In genomic region chr12:104223599-104224168, GRCh38 we compare ENCODE assay signal across 19 cellular contexts. TPM values are rescaled to one million over a fixed set of nuclear protein-coding genes. Genes with fewer than 3 reads are reported as not detected.
DNase-seq lines count a peak whose midpoint lies in the region; TF ChIP-seq lines count a peak whose summit lies in the region.
"Had no signal": no experiment of that assay in that cellular context is flagged by ENCODE, and none has a peak within 500 bp of the region (broad histone marks: within the 10 kb centered on the region; RNA-seq: fewer than 3 reads in every experiment).

No MANE protein-coding gene starts in this region.

- peaks cover 2% of the 10 kb centered on the region for H3K4me1 ChIP-seq in HEK293 (ENCODE audit: control insufficient read depth, insufficient read depth, low read length)
- H3K4me1 ChIP-seq in ovary (ENCODE audit: insufficient read depth) = peaks cover 5% of the 10 kb centered on the region

- 76 to 93% (median 86%) methylated on average over 3 of the region's 3 CpGs for WGBS in ovary, 3 donors

- intact Hi-C loops in ovary (cut with DNase I) = no loop called here

- TF ChIP-seq CTCF in HEK293 (tag by site-specific recombination; IDR thresholded peaks at IDR 0.05) (no peak), ovary (IDR thresholded peaks at IDR 0.05) (no peak)

- CTCF ChIA-PET in HEK293 (lab: Yijun Ruan, JAX) = interaction anchor here (1.0 to 1.3 kb wide), 3 partner anchors 22 to 64 kb away, joined by 3 to 4 read pairs (median 3); no protein-coding TSS in a partner anchor

- POLR2A ChIA-PET in HEK293 (lab: Yijun Ruan, JAX) = interaction anchor here (6.1 kb wide), 1 partner anchor 64 kb away, joined by 59 read pairs; no protein-coding TSS in a partner anchor

- H3K4me3 ChIP-seq in HEK293 (ENCODE audit: low read depth, low read length) (no peak overlapping the region), ovary (no peak overlapping the region)
- H3K4me3 ChIP-seq: suprapubic skin had no signal

- no peak for TF ChIP-seq EP300 in ovary (IDR thresholded peaks at IDR 0.05)

- H3K27ac ChIP-seq in HEK293 (ENCODE audit: extremely low read depth, low read depth, low read length) = no peak overlapping the region
- H3K27ac ChIP-seq in ovary = no peak overlapping the region
- H3K27ac ChIP-seq: HL-60, suprapubic skin had no signal

- H3K9me3 ChIP-seq in HEK293 (ENCODE audit: control insufficient read depth, insufficient read depth, low read depth, low read length) (no peaks in the 10 kb centered on the region), ovary (no peaks in the 10 kb centered on the region)
- H3K9me3 ChIP-seq: suprapubic skin had no signal

- DNase-seq in DMS53 (lab: John Stamatoyannopoulos, UW) (peak; percentile 35), cerebellar cortex (ENCODE audit: low spot score) (peak; percentile 37), renal cortical epithelial cell (ENCODE audit: low read depth) (peak; percentile 71), ovary (no peak), cortex of kidney (lab: John Stamatoyannopoulos, UW) (no peak), NCI-H1105 (lab: John Stamatoyannopoulos, UW) (no peak)
- DNase-seq: activated CD4-positive, alpha-beta memory T cell treated with anti-CD3 and anti-CD28 coated beads for 36 hours; activated CD4-positive, CD25-positive, alpha-beta regulatory T cell; caudate nucleus; CD8-positive, alpha-beta memory T cell; foreskin melanocyte; mesendoderm; naive thymus-derived CD4-positive, alpha-beta T cell; NCI-H1436 treated with DMSO at 0.1 percent for 48 hours; NCI-H2227 treated with DMSO at 0.1 percent for 48 hours; T-helper 9 cell had no signal

- TF ChIP-seq POLR2A in ovary (IDR thresholded peaks at IDR 0.05) = no peak

- no peaks in the 10 kb centered on the region for H3K27me3 ChIP-seq in ovary
- H3K27me3 ChIP-seq: suprapubic skin had no signal

- no peaks in the 10 kb centered on the region for H3K36me3 ChIP-seq in HEK293 (ENCODE audit: control insufficient read depth in 2 of 2, insufficient read depth in 1 of 2, low read length in 2 of 2)
- no peaks in the 10 kb centered on the region for H3K36me3 ChIP-seq in ovary
- H3K36me3 ChIP-seq: suprapubic skin had no signal

TF ChIP-seq in HEK293, 187 proteins besides CTCF, POLR2A, EP300 and RAD21:
- TF ChIP-seq ZNF560 (tag by site-specific recombination; IDR thresholded peaks at IDR 0.05; ENCODE audit: borderline replicate concordance) (no peak), ZFHX2 (tag by site-specific recombination; conservative IDR thresholded peaks at IDR 0.05) (peak; percentile 78), EGR2 (tag by site-specific recombination; IDR thresholded peaks at IDR 0.05; ENCODE audit: low read depth) (peak; percentile 59), ZBTB44 (tag by site-specific recombination; IDR thresholded peaks at IDR 0.05) (peak; percentile 38; the same call in 1 of the 2 replicates)

RNA-seq across cellular contexts. Expression of gene TXNRD1, which starts 8.1 kb away (rescaled TPM):
- total RNA-seq in renal cortical epithelial cell (151 and 438 TPM in 2 replicates), ovary (100 to 1,000 TPM in 2 of 7 donors, 10 to 100 TPM in 5; 70.5 to 157 (median 77.4) TPM)
- polyA plus RNA-seq in ovary = 10 to 100 TPM; 45.0 to 86.9 TPM

Comparison
In these comparisons a context has a peak if more than half of its experiments do, and no peak if none do; other contexts are left out.
1. DNase-seq: peak in DMS53 (single experiment), cerebellar cortex (single experiment) and renal cortical epithelial cell (single experiment); none in ovary (0 of 5), cortex of kidney (single experiment) and NCI-H1105 (single experiment).